Comparison of ENCODE assay signal across 8 cellular contexts in the genomic region with DNA sequence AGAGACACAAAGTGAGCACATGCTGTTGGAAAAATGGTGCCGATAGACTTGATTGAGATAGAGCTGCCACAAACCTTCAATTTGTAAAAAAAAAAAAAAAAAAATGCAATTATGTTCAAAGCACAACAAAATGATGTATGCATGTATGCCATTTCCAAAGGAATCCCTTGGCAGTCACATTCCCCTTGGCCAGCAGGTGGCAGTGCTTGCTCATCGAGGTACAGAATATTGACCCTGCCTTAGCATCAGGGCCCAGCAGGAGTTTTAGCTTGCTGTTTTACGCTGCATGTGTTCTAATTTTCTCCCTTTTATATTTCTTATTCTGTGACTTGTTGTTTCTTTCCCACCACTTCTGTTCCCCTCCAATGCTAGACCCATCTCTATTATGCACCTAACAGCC. TPM values are rescaled to one million over a fixed set of nuclear protein-coding genes. Genes with fewer than 3 reads are reported as not detected.
DNase-seq lines count a peak whose midpoint lies in the region; ATAC-seq and TF ChIP-seq lines count a peak whose summit lies in the region.

No MANE protein-coding gene starts in this region.

- H3K9me3 ChIP-seq in PC-9 (ENCODE audit: insufficient read depth, low read depth), result no peaks in the 10 kb centered on the region
- no peaks in the 10 kb centered on the region for H3K9me3 ChIP-seq in neutrophil

- no peaks in the 10 kb centered on the region for H3K4me1 ChIP-seq in PC-9 (replicated peaks; ENCODE audit: insufficient read depth)
- peaks cover 27 to 30% of the 10 kb centered on the region in 2 experiments for H3K4me1 ChIP-seq in neutrophil (ENCODE audit: control insufficient read depth in 1 of 2, insufficient read depth in 1 of 2, low read depth in 1 of 2, low read length in 1 of 2)

- H3K4me3 Mint-ChIP-seq in IgD-negative memory B cell, result peak overlapping the region in 3 of 4 donors; percentile 4 to 83 (median 55)
- H3K4me3 Mint-ChIP-seq in activated T-cell treated with anti-CD3 and anti-CD28 coated beads, Interleukin-2, amount 50 U/mL, for 72 hours, result peak overlapping the region; percentile 40 to 52

- H3F3A ChIP-seq in PC-9 (ENCODE audit: insufficient read depth, low read depth), result no peaks in the 10 kb centered on the region

- POLR2A ChIA-PET in PC-9 (lab: Charles Lee; ENCODE audit: unreplicated experiment), result no interaction called here

- H2AFZ ChIP-seq in PC-9, result no peak overlapping the region

- H3K27me3 Mint-ChIP-seq in IgD-negative memory B cell, result peaks cover 2% of the 10 kb centered on the region
- H3K27me3 Mint-ChIP-seq in activated T-cell treated with anti-CD3 and anti-CD28 coated beads, Interleukin-2, amount 50 U/mL, for 72 hours (ENCODE audit: low read depth), result peaks cover 27% of the 10 kb centered on the region

- no TSS peak for BruUV-seq in PC-9 (replicated peaks; lab: Mats Ljungman, UMichigan)

- H3K36me3 Mint-ChIP-seq in IgD-negative memory B cell, result no peaks in the 10 kb centered on the region
- no peaks in the 10 kb centered on the region for H3K36me3 Mint-ChIP-seq in activated T-cell treated with anti-CD3 and anti-CD28 coated beads, Interleukin-2, amount 50 U/mL, for 72 hours (ENCODE audit: insufficient read depth in 2 of 2)

- intact Hi-C loops in PC-9 (cut with micrococcal nuclease; ENCODE audit: unreplicated experiment), result loop anchor here (5.0 kb wide), 2 partner anchors 173 to 238 kb away; a partner anchor contains a TSS

- H3K9me3 Mint-ChIP-seq in IgD-negative memory B cell, result no peaks in the 10 kb centered on the region
- no peaks in the 10 kb centered on the region for H3K9me3 Mint-ChIP-seq in activated T-cell treated with anti-CD3 and anti-CD28 coated beads, Interleukin-2, amount 50 U/mL, for 72 hours

- no peaks in the 10 kb centered on the region for H3K79me2 ChIP-seq in PC-9 (ENCODE audit: low read depth)

- H3K27ac Mint-ChIP-seq in IgD-negative memory B cell, result peak overlapping the region; percentile 4 to 92 (median 69)
- peak overlapping the region; percentile 76 for H3K27ac Mint-ChIP-seq in activated T-cell treated with anti-CD3 and anti-CD28 coated beads, Interleukin-2, amount 50 U/mL, for 72 hours

- H3K27ac ChIP-seq in PC-9, result no peak overlapping the region
- H3K27ac ChIP-seq in neutrophil, result peak overlapping the region; percentile 93

- H3K36me3 ChIP-seq in PC-9 (ENCODE audit: low read depth), result no peaks in the 10 kb centered on the region
- no peaks in the 10 kb centered on the region for H3K36me3 ChIP-seq in neutrophil

- peak; percentile 58 for ATAC-seq in GM21390 (IDR thresholded peaks at IDR 0.05; ENCODE audit: unreplicated experiment)
- ATAC-seq in activated T-cell treated with anti-CD3 and anti-CD28 coated beads, Interleukin-2, amount 50 U/mL, for 72 hours (replicated peaks in 1 of 2), result peak; percentile 42 to 53

- CTCF ChIA-PET in PC-9 (lab: Charles Lee), result interaction anchor here (0.7 kb wide), 1 partner anchor 832 kb away, joined by 6 read pairs; no protein-coding TSS in a partner anchor

- H3K4me1 Mint-ChIP-seq in IgD-negative memory B cell, result peaks cover 15 to 25% (median 19%) of the 10 kb centered on the region in 3 donors
- peaks cover 29% of the 10 kb centered on the region for H3K4me1 Mint-ChIP-seq in activated T-cell treated with anti-CD3 and anti-CD28 coated beads, Interleukin-2, amount 50 U/mL, for 72 hours (ENCODE audit: low read depth)

- DNase-seq in COR-L47 (lab: John Stamatoyannopoulos, UW) (peak; percentile 31), PC-9 (peak; percentile 54 to 56), fibroblast of peridontal ligament (ENCODE audit: extremely low read depth) (peak; percentile 71), superior temporal gyrus (ENCODE audit: extremely low spot score) (peak; percentile 79)
- DNase-seq in activated T-cell treated with anti-CD3 and anti-CD28 coated beads, Interleukin-2, amount 50 U/mL, for 72 hours, result peak; percentile 68 to 78

- no peaks in the 10 kb centered on the region for H4K20me1 ChIP-seq in PC-9 (ENCODE audit: insufficient read depth)

- no peak overlapping the region for H3K4me3 ChIP-seq in PC-9
- H3K4me3 ChIP-seq in neutrophil (ENCODE audit: low read depth in 1 of 2, low read length in 1 of 2), result no peak overlapping the region

- peak; percentile 80 for TF ChIP-seq CTCF in PC-9 (conservative IDR thresholded peaks at IDR 0.05)
- TF ChIP-seq CTCF in neutrophil (IDR thresholded peaks at IDR 0.05), result peak; percentile 70

- no peak overlapping the region for H3K4me2 ChIP-seq in PC-9

- H3K27me3 ChIP-seq in PC-9 (ENCODE audit: insufficient read depth, low read depth) (no peaks in the 10 kb centered on the region), neutrophil (no peaks in the 10 kb centered on the region)

- no peaks in the 10 kb centered on the region for H3K9me2 ChIP-seq in PC-9 (ENCODE audit: insufficient read depth)

RNA-seq across cellular contexts. Expression of a gene that starts 34.5 kb away (rescaled TPM):
- polyA plus RNA-seq in IgD-negative memory B cell, result 122 TPM
- total RNA-seq in PC-9 (2021), result 0.13 and 0.31 TPM in 2 replicates
- total RNA-seq in activated T-cell treated with anti-CD3 and anti-CD28 coated beads, Interleukin-2, amount 50 U/mL, for 72 hours, result under 1 TPM; 0.38 to 0.39 TPM

RNA-seq across cellular contexts. Expression of a gene that starts 59.8 kb away (rescaled TPM):
- 0.18 TPM for polyA plus RNA-seq in IgD-negative memory B cell
- total RNA-seq in PC-9 (2021), result 2.4 and 3.7 TPM in 2 replicates
- not detected for total RNA-seq in activated T-cell treated with anti-CD3 and anti-CD28 coated beads, Interleukin-2, amount 50 U/mL, for 72 hours
